ENCODE assay signal across 39 cellular contexts in the genomic region with DNA sequence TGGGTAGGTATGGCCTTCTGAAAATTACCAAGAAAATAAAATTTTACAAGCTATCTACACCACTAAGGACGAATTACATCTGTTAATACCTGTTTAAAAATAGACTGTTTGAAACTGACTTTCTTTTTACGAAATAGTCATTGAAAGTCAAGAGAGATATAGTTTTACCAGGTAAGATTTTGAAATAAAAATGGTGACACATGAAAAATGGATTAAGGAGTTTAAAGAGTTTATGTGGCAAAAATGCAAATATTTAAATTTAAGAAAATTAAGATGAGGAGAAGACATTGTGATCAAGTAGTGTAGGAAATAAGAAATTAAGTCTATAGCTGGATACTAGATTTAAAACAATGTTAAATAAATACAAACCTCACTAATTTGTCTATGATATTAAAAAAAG.
"Had no signal": no experiment of that assay in that cellular context is flagged by ENCODE, and none has a peak within 500 bp of the region (broad histone marks: within the 10 kb centered on the region; RNA-seq: fewer than 3 reads in every experiment).

No MANE protein-coding gene starts in this region.

- H3K36me3 Mint-ChIP-seq: activated naive CD4-positive, alpha-beta T cell treated with anti-CD3 and anti-CD28 coated beads, Interleukin-2, amount 50 U/mL, for 24 hours; activated naive CD4-positive, alpha-beta T cell treated with anti-CD3 and anti-CD28 coated beads, Interleukin-2, amount 50 U/mL, for 72 hours; activated naive CD8-positive, alpha-beta T cell; activated naive CD8-positive, alpha-beta T cell treated with anti-CD3 and anti-CD28 coated beads for 36 hours; brain had no signal

- H3K4me3 Mint-ChIP-seq: activated naive CD4-positive, alpha-beta T cell treated with anti-CD3 and anti-CD28 coated beads for 36 hours; activated naive CD4-positive, alpha-beta T cell treated with anti-CD3 and anti-CD28 coated beads, Interleukin-2, amount 10 ng/mL, durations not matched to agents 7 days and 5 days; activated naive CD4-positive, alpha-beta T cell treated with anti-CD3 and anti-CD28 coated beads, Interleukin-2, amount 50 U/mL, for 24 hours; activated naive CD8-positive, alpha-beta T cell; activated naive CD8-positive, alpha-beta T cell treated with anti-CD3 and anti-CD28 coated beads for 36 hours; activated naive CD8-positive, alpha-beta T cell treated with anti-CD3 and anti-CD28 coated beads, Interleukin-2, amount 10 ng/mL, durations not matched to agents 7 days and 5 days; activated naive CD8-positive, alpha-beta T cell treated with anti-CD3 and anti-CD28 coated beads, Interleukin-2, amount 50 U/mL, for 24 hours; activated T-cell treated with anti-CD3 and anti-CD28 coated beads, Interleukin-2, amount 50 U/mL, for 24 hours; activated T-cell treated with anti-CD3 and anti-CD28 coated beads, Interleukin-2, amount 50 U/mL, for 4 hours; activated T-cell treated with anti-CD3 and anti-CD28 coated beads, Interleukin-2, amount 50 U/mL, for 72 hours; activated T-helper 1 cell treated with anti-CD3 and anti-CD28 coated beads, Interleukin-12 subunit alpha, Interleukin-12 subunit beta, Interleukin-2, Interleukin-4 antibody, amounts not matched to agents 30 ng/mL and 10 ng/mL and 1 ng/mL, durations not matched to agents 14 hours and 24 hours and 36 hours; activated T-helper 17 cell treated with anti-CD3 and anti-CD28 coated beads, Interleukin-2, amount 50 U/mL, for 72 hours; brain; central memory CD8-positive, alpha-beta T cell had no signal

- H3K4me1 Mint-ChIP-seq: activated T-helper 17 cell treated with anti-CD3 and anti-CD28 coated beads, Interleukin-2, amount 50 U/mL, for 72 hours; brain had no signal

- H3K27ac Mint-ChIP-seq: activated naive CD4-positive, alpha-beta T cell treated with anti-CD3 and anti-CD28 coated beads for 36 hours; activated naive CD4-positive, alpha-beta T cell treated with anti-CD3 and anti-CD28 coated beads, Interleukin-2, amount 10 ng/mL, durations not matched to agents 7 days and 5 days; activated naive CD4-positive, alpha-beta T cell treated with anti-CD3 and anti-CD28 coated beads, Interleukin-2, amount 50 U/mL, for 24 hours; activated naive CD4-positive, alpha-beta T cell treated with anti-CD3 and anti-CD28 coated beads, Interleukin-2, amount 50 U/mL, for 72 hours; activated naive CD8-positive, alpha-beta T cell; activated naive CD8-positive, alpha-beta T cell treated with anti-CD3 and anti-CD28 coated beads for 36 hours; activated naive CD8-positive, alpha-beta T cell treated with anti-CD3 and anti-CD28 coated beads, Interleukin-2, amount 10 ng/mL, durations not matched to agents 7 days and 5 days; activated naive CD8-positive, alpha-beta T cell treated with anti-CD3 and anti-CD28 coated beads, Interleukin-2, amount 50 U/mL, for 24 hours; activated T-cell treated with anti-CD3 and anti-CD28 coated beads, Interleukin-2, amount 50 U/mL, for 24 hours; activated T-cell treated with anti-CD3 and anti-CD28 coated beads, Interleukin-2, amount 50 U/mL, for 72 hours; activated T-helper 1 cell treated with anti-CD3 and anti-CD28 coated beads, Interleukin-12 subunit alpha, Interleukin-12 subunit beta, Interleukin-2, Interleukin-4 antibody, amounts not matched to agents 30 ng/mL and 10 ng/mL and 1 ng/mL, durations not matched to agents 14 hours and 24 hours and 36 hours; activated T-helper 17 cell treated with anti-CD3 and anti-CD28 coated beads, Interleukin-2, amount 50 U/mL, for 72 hours; activated T-helper 2 cell treated with anti-CD3 and anti-CD28 coated beads, Interferon-gamma antibody, Interleukin-2, Interleukin-4, amounts not matched to agents 10 μg/mL and 5 μg/mL and 100 μg/mL, durations not matched to agents 14 hours and 24 hours and 36 hours; brain had no signal

- FAIRE-seq: bronchial epithelial cell had no signal

- H3K27ac ChIP-seq: adrenal gland, ascending aorta, body of pancreas, brain microvascular endothelial cell, breast epithelium, cardiac muscle cell had no signal

- ATAC-seq: activated naive CD4-positive, alpha-beta T cell treated with anti-CD3 and anti-CD28 coated beads, Interleukin-2, amount 50 U/mL, for 72 hours; activated naive CD8-positive, alpha-beta T cell treated with anti-CD3 and anti-CD28 coated beads, Interleukin-2, amount 50 U/mL, for 24 hours; activated T-cell treated with anti-CD3 and anti-CD28 coated beads, Interleukin-2, amount 50 U/mL, for 4 hours; activated T-cell treated with anti-CD3 and anti-CD28 coated beads, Interleukin-2, amount 50 U/mL, for 72 hours; activated T-helper 17 cell treated with anti-CD3 and anti-CD28 coated beads, Interleukin-2, amount 50 U/mL, for 72 hours; body of pancreas had no signal

- H3K27me3 ChIP-seq: adrenal gland, ascending aorta, body of pancreas, brain microvascular endothelial cell, breast epithelium, cardiac muscle cell had no signal

- H3K4me3 ChIP-seq: adrenal gland, ascending aorta, body of pancreas, breast epithelium, cardiac muscle cell had no signal

- H3K9me3 Mint-ChIP-seq: activated naive CD4-positive, alpha-beta T cell treated with anti-CD3 and anti-CD28 coated beads for 36 hours; activated naive CD4-positive, alpha-beta T cell treated with anti-CD3 and anti-CD28 coated beads, Interleukin-2, amount 10 ng/mL, durations not matched to agents 7 days and 5 days; activated naive CD4-positive, alpha-beta T cell treated with anti-CD3 and anti-CD28 coated beads, Interleukin-2, amount 50 U/mL, for 24 hours; activated naive CD4-positive, alpha-beta T cell treated with anti-CD3 and anti-CD28 coated beads, Interleukin-2, amount 50 U/mL, for 72 hours; activated naive CD8-positive, alpha-beta T cell treated with anti-CD3 and anti-CD28 coated beads for 36 hours; activated naive CD8-positive, alpha-beta T cell treated with anti-CD3 and anti-CD28 coated beads, Interleukin-2, amount 50 U/mL, for 24 hours; activated T-cell treated with anti-CD3 and anti-CD28 coated beads, Interleukin-2, amount 50 U/mL, for 24 hours; activated T-cell treated with anti-CD3 and anti-CD28 coated beads, Interleukin-2, amount 50 U/mL, for 4 hours; activated T-cell treated with anti-CD3 and anti-CD28 coated beads, Interleukin-2, amount 50 U/mL, for 72 hours; activated T-helper 1 cell treated with anti-CD3 and anti-CD28 coated beads, Interleukin-12 subunit alpha, Interleukin-12 subunit beta, Interleukin-2, Interleukin-4 antibody, amounts not matched to agents 30 ng/mL and 10 ng/mL and 1 ng/mL, durations not matched to agents 14 hours and 24 hours and 36 hours; activated T-helper 17 cell treated with anti-CD3 and anti-CD28 coated beads, Interleukin-2, amount 50 U/mL, for 72 hours; activated T-helper 2 cell treated with anti-CD3 and anti-CD28 coated beads, Interferon-gamma antibody, Interleukin-2, Interleukin-4, amounts not matched to agents 10 μg/mL and 5 μg/mL and 100 μg/mL, durations not matched to agents 14 hours and 24 hours and 36 hours; central memory CD8-positive, alpha-beta T cell had no signal

- H3K27me3 Mint-ChIP-seq: activated naive CD8-positive, alpha-beta T cell treated with anti-CD3 and anti-CD28 coated beads for 36 hours; activated T-helper 17 cell treated with anti-CD3 and anti-CD28 coated beads, Interleukin-2, amount 50 U/mL, for 72 hours; brain; central memory CD8-positive, alpha-beta T cell had no signal

- H3K36me3 ChIP-seq: adrenal gland, ascending aorta, brain microvascular endothelial cell, breast epithelium, cardiac muscle cell had no signal

- H3K9me3 ChIP-seq: adrenal gland, ascending aorta, body of pancreas, breast epithelium had no signal

- H3K4me1 ChIP-seq: adrenal gland, ascending aorta, body of pancreas, breast epithelium had no signal

- DNase-seq: activated effector memory CD4-positive, alpha-beta T cell treated with anti-CD3 and anti-CD28 coated beads, Interleukin-2, amount 50 U/mL, for 16 hours; activated effector memory CD4-positive, alpha-beta T cell treated with Interleukin-2 at 50 U/mL for 16 hours; activated gamma-delta T cell; activated gamma-delta T cell treated with Interleukin-2 at 50 U/mL for 16 hours; activated naive CD4-positive, alpha-beta T cell; activated naive CD4-positive, alpha-beta T cell treated with anti-CD3 and anti-CD28 coated beads for 36 hours; activated naive CD4-positive, alpha-beta T cell treated with anti-CD3 and anti-CD28 coated beads, Interleukin-2, amount 10 ng/mL, durations not matched to agents 7 days and 5 days; activated naive CD4-positive, alpha-beta T cell treated with anti-CD3 and anti-CD28 coated beads, Interleukin-2, amount 50 U/mL, for 16 hours; activated naive CD4-positive, alpha-beta T cell treated with Interleukin-2 at 50 U/mL for 16 hours; activated naive CD8-positive, alpha-beta T cell treated with anti-CD3 and anti-CD28 coated beads for 36 hours; activated naive CD8-positive, alpha-beta T cell treated with anti-CD3 and anti-CD28 coated beads, Interleukin-2, amount 10 ng/mL, durations not matched to agents 7 days and 5 days; activated naive CD8-positive, alpha-beta T cell treated with anti-CD3 and anti-CD28 coated beads, Interleukin-2, amount 50 U/mL, for 24 hours; activated T-cell treated with anti-CD3 and anti-CD28 coated beads, Interleukin-2, amount 50 U/mL, for 1 hour; activated T-cell treated with anti-CD3 and anti-CD28 coated beads, Interleukin-2, amount 50 U/mL, for 24 hours; activated T-cell treated with anti-CD3 and anti-CD28 coated beads, Interleukin-2, amount 50 U/mL, for 4 hours; activated T-cell treated with anti-CD3 and anti-CD28 coated beads, Interleukin-2, amount 50 U/mL, for 48 hours; activated T-cell treated with anti-CD3 and anti-CD28 coated beads, Interleukin-2, amount 50 U/mL, for 72 hours; adrenal gland; amniotic stem cell; amygdala; anterior cingulate cortex; aorta; body of pancreas; brain microvascular endothelial cell; caudate nucleus; central memory CD4-positive, alpha-beta T cell; cerebellar nuclear complex had no signal
